Comparison of ENCODE assay signal across 7 cellular contexts in genomic region chr16:54285414-54286066, GRCh38. TPM values are rescaled to one million over a fixed set of nuclear protein-coding genes. Genes with fewer than 3 reads are reported as not detected.
A peak's percentile ranks its signal among the peaks of the same experiment; 100 is the strongest.
DNase-seq lines count a peak whose midpoint lies in the region; ATAC-seq and TF ChIP-seq lines count a peak whose summit lies in the region.

No MANE protein-coding gene starts in this region.

- H3K79me2 ChIP-seq in GM23338 (replicated peaks; ENCODE audit: insufficient read depth), result no peaks in the 10 kb centered on the region
- peaks cover 44% of the 10 kb centered on the region for H3K79me2 ChIP-seq in osteoblast (ENCODE audit: insufficient read depth, low read length)

- H3K4me3 ChIP-seq in GM23338 (peak overlapping the region; percentile 94), osteoblast (ENCODE audit: insufficient read depth, low read length) (peak overlapping the region; percentile 85)
- no peak overlapping the region for H3K4me3 ChIP-seq in effector memory CD4-positive, alpha-beta T cell (ENCODE audit: insufficient read depth, low read depth, low read length, poor library complexity, severe bottlenecking)

- no peak overlapping the region for H3K27ac Mint-ChIP-seq in GM23338

- no peaks in the 10 kb centered on the region for H3K36me3 ChIP-seq in GM23338 (ENCODE audit: insufficient read depth)
- peaks cover 35% of the 10 kb centered on the region for H3K36me3 ChIP-seq in osteoblast (ENCODE audit: insufficient read depth, low read length)
- H3K36me3 ChIP-seq in effector memory CD4-positive, alpha-beta T cell (ENCODE audit: control insufficient read depth, insufficient read depth, low read length), result no peaks in the 10 kb centered on the region

- no peaks in the 10 kb centered on the region; the same call in 2 of the 3 replicates for H3K9me3 Mint-ChIP-seq in GM23338

- H3K27me3 Mint-ChIP-seq in GM23338 (ENCODE audit: insufficient read depth, low read depth, poor library complexity), result peaks cover 89% of the 10 kb centered on the region

- peak overlapping the region; percentile 69; the same call in 1 of the 2 replicates for H2AFZ ChIP-seq in GM23338
- no peak overlapping the region for H2AFZ ChIP-seq in osteoblast (ENCODE audit: low read length)

- H3K27ac ChIP-seq in GM23338 (ENCODE audit: low read depth), result no peak overlapping the region
- peak overlapping the region; percentile 77 for H3K27ac ChIP-seq in epithelial cell of prostate
- peak overlapping the region; percentile 97 for H3K27ac ChIP-seq in osteoblast (ENCODE audit: low read depth, low read length)
- no peak overlapping the region for H3K27ac ChIP-seq in effector memory CD4-positive, alpha-beta T cell (ENCODE audit: insufficient read depth, low read length, poor library complexity, severe bottlenecking)

- H3K9me2 ChIP-seq in GM23338 (ENCODE audit: insufficient read depth), result no peaks in the 10 kb centered on the region

- TF ChIP-seq CTCF in GM23338 (conservative IDR thresholded peaks at IDR 0.05; ENCODE audit: low read depth in 2 of 2) (0 out of 4 replicates have a peak, but pooled peaks of 1 of the 2 experiments have one; percentile 26), osteoblast (IDR thresholded peaks at IDR 0.05; ENCODE audit: extremely low read depth, low read depth, low read length) (peak; percentile 19)

- H3K4me1 Mint-ChIP-seq in GM23338, result peaks cover 35% of the 10 kb centered on the region

- H3K4me2 ChIP-seq in GM23338 (peak overlapping the region; percentile 94), osteoblast (ENCODE audit: insufficient read depth, low read length) (peak overlapping the region; percentile 73)

- DNase-seq in GM23338 (ENCODE audit: low spot score), result peak; percentile 59
- peak; percentile 44 for DNase-seq in NOMO-1 treated with dmso at 0.1 percent for 144 hours (lab: John Stamatoyannopoulos, UW; ENCODE audit: unreplicated experiment)
- DNase-seq in epithelial cell of prostate (ENCODE audit: low read depth, low spot score), result no peak
- peak; percentile 94 for DNase-seq in osteoblast (ENCODE audit: insufficient read length, low spot score, missing footprints)
- DNase-seq in effector memory CD4-positive, alpha-beta T cell, result no peak
- DNase-seq in GOT3 (lab: John Stamatoyannopoulos, UW), result no peak

- H3K4me1 ChIP-seq in GM23338 (ENCODE audit: insufficient read depth) (peaks cover 26% of the 10 kb centered on the region), osteoblast (ENCODE audit: insufficient read depth, low read length) (peaks cover 26% of the 10 kb centered on the region)
- H3K4me1 ChIP-seq in effector memory CD4-positive, alpha-beta T cell (ENCODE audit: control insufficient read depth, insufficient read depth, low read length, poor library complexity, severe bottlenecking), result peaks cover 13% of the 10 kb centered on the region

- peaks cover 88% of the 10 kb centered on the region for H3K27me3 ChIP-seq in GM23338 (ENCODE audit: insufficient read depth)
- no peaks in the 10 kb centered on the region for H3K27me3 ChIP-seq in osteoblast (ENCODE audit: insufficient read depth, low read length)
- peaks cover 20% of the 10 kb centered on the region for H3K27me3 ChIP-seq in effector memory CD4-positive, alpha-beta T cell (replicated peaks; ENCODE audit: control insufficient read depth, insufficient read depth, low read length, poor library complexity, severe bottlenecking)

- peak overlapping the region; percentile 71 for H3K4me3 Mint-ChIP-seq in GM23338

- H3K9me3 ChIP-seq in osteoblast (ENCODE audit: low read depth, low read length), result no peaks in the 10 kb centered on the region
- no peaks in the 10 kb centered on the region for H3K9me3 ChIP-seq in effector memory CD4-positive, alpha-beta T cell (ENCODE audit: control insufficient read depth, low read length)

- ATAC-seq in GM23338 (no peak), HG03039 (IDR thresholded peaks at IDR 0.05; ENCODE audit: unreplicated experiment) (no peak)

- H4K20me1 ChIP-seq in GM23338 (replicated peaks; ENCODE audit: insufficient read depth), result peaks cover 5% of the 10 kb centered on the region; the same call in 1 of the 2 replicates
- H4K20me1 ChIP-seq in osteoblast (ENCODE audit: insufficient read depth, low read length), result peaks cover 21% of the 10 kb centered on the region

- H3F3A ChIP-seq in GM23338 (replicated peaks; ENCODE audit: low read depth), result peaks cover 4% of the 10 kb centered on the region; the same call in 1 of the 2 replicates

- H3K36me3 Mint-ChIP-seq in GM23338 (ENCODE audit: low read depth), result no peaks in the 10 kb centered on the region; the same call in 2 of the 3 replicates

TF ChIP-seq in GM23338, 12 proteins besides CTCF, POLR2A, EP300 and RAD21:
- no peak for TF ChIP-seq POLR2AphosphoS5 (IDR thresholded peaks at IDR 0.05; ENCODE audit: low read depth)
- peak; percentile 86 for TF ChIP-seq EZH2 (IDR thresholded peaks at IDR 0.05; ENCODE audit: low read depth, unreplicated experiment)

RNA-seq across cellular contexts. Expression of gene IRX3, which starts 1.0 kb away (rescaled TPM):
- total RNA-seq in GM23338 (2014; rRNA removed; shearing (Covaris generic)), result 0.90 and 1.7 TPM in 2 replicates
- polyA plus RNA-seq in GM23338 (2016; fragmentation: Nextera tagmentation; extraction: Ambion mirVana), result 1.6 and 2.3 TPM in 2 replicates
- total RNA-seq in osteoblast, result 68.4 and 71.7 TPM in 2 replicates

Comparison
In these comparisons a context has a peak if more than half of its experiments do, and no peak if none do; other contexts are left out.
1. DNase-seq: peak in GM23338 (single experiment), NOMO-1 treated with dmso at 0.1 percent for 144 hours (single experiment) and osteoblast (single experiment); none in epithelial cell of prostate (single experiment), effector memory CD4-positive, alpha-beta T cell (0 of 3) and GOT3 (single experiment).
2. H3K27ac ChIP-seq: peak in epithelial cell of prostate (single experiment) and osteoblast (single experiment); none in GM23338 (single experiment) and effector memory CD4-positive, alpha-beta T cell (single experiment).
3. RNA of gene IRX3, which starts 1.0 kb away (total RNA-seq): 68.4 to 71.7 TPM in osteoblast; 0.90 to 1.7 TPM in GM23338; every median in the first group is over 10 times any median in the second.